In the genomic region with DNA sequence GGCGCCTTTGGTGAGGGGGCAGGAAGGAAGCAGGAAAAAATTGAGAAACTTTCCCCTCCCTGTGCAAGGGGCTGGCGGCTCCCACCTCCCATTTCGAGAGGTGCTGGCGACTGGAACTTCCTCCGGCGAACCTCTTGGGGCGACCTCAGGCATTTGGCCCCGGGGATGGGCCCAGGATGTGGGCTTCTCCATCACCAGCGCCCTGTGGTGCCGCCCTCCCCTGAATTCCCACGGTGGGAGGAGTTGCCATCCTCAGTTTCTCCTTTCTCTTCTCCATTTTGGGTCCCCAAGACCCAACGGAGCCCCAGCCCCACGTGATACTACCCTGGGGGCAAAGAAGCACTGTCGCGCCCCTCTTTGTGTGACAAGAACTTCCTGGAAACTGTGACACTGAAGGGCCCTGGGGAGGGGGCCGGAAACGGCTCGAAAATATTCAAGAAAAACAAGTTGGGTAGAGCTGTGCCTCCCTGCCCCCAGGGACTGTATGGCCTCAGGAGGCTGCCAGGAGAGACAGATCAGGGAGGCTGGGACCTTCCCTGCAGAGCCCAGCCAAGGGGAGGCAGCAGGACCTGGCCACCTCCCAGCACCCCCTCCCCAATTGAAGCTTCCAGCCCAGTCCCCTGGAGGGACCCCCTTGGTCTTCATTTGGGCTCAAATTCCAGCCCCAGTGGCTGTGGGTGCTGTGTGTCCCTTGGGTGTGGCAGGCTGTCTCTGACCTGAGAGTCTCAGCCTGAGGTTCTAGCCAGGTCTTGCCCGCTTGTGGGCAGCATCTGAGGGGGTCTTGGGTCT, we compare ENCODE assay signal across 1 cellular context.
TF ChIP-seq lines count a peak whose summit lies in the region.

No MANE protein-coding gene starts in this region.

TF ChIP-seq in endothelial cell of umbilical vein, 7 proteins besides CTCF, POLR2A, EP300 and RAD21:
- TF ChIP-seq EZH2 (IDR thresholded peaks at IDR 0.05; ENCODE audit: borderline replicate concordance, low read depth, low read length, severe bottlenecking) (no peak), POLR2AphosphoS5 (IDR thresholded peaks at IDR 0.05; ENCODE audit: insufficient read depth, low read depth, low read length) (peak; percentile 10)
TF ChIP-seq in endothelial cell of umbilical vein: peak in this region for 1.
